1 cellular context compared by ENCODE assay signal in genomic region chr18:35580748-35581534, GRCh38.
TF ChIP-seq lines count a peak whose summit lies in the region.

No MANE protein-coding gene starts in this region.

TF ChIP-seq in HepG2, 621 proteins besides CTCF, POLR2A, EP300 and RAD21 (continued from another document and continues in another):
- no peak for TF ChIP-seq DZIP1 (CRISPR knock-in tag; IDR thresholded peaks at IDR 0.05)
- TF ChIP-seq ARNTL (CRISPR knock-in tag; IDR thresholded peaks at IDR 0.05): no peak
- no peak for TF ChIP-seq ZNF143 (CRISPR knock-in tag; IDR thresholded peaks at IDR 0.05)
- no peak for TF ChIP-seq ADNP (CRISPR knock-in tag; IDR thresholded peaks at IDR 0.05)
- no peak for TF ChIP-seq ARNT2 (CRISPR knock-in tag; IDR thresholded peaks at IDR 0.05; ENCODE audit: low read depth)
- TF ChIP-seq ZNF354B (CRISPR knock-in tag; IDR thresholded peaks at IDR 0.05): no peak
- no peak for TF ChIP-seq ZNF350 (CRISPR knock-in tag; IDR thresholded peaks at IDR 0.05; ENCODE audit: borderline replicate concordance, low read depth)
- TF ChIP-seq ZSCAN21 (CRISPR knock-in tag; IDR thresholded peaks at IDR 0.05; ENCODE audit: borderline replicate concordance): peak; percentile 45; the same call in 1 of the 2 replicates
- no peak for TF ChIP-seq AHDC1 (CRISPR knock-in tag; IDR thresholded peaks at IDR 0.05; ENCODE audit: borderline replicate concordance)
- TF ChIP-seq ASH2L (IDR thresholded peaks at IDR 0.05; ENCODE audit: insufficient read length, low read depth, low read length): peak; percentile 40
- no peak for TF ChIP-seq HNF1B (CRISPR knock-in tag; IDR thresholded peaks at IDR 0.05)
- no peak for TF ChIP-seq SNAPC5 (CRISPR knock-in tag; IDR thresholded peaks at IDR 0.05; ENCODE audit: borderline replicate concordance)
- TF ChIP-seq, protein P1, sequence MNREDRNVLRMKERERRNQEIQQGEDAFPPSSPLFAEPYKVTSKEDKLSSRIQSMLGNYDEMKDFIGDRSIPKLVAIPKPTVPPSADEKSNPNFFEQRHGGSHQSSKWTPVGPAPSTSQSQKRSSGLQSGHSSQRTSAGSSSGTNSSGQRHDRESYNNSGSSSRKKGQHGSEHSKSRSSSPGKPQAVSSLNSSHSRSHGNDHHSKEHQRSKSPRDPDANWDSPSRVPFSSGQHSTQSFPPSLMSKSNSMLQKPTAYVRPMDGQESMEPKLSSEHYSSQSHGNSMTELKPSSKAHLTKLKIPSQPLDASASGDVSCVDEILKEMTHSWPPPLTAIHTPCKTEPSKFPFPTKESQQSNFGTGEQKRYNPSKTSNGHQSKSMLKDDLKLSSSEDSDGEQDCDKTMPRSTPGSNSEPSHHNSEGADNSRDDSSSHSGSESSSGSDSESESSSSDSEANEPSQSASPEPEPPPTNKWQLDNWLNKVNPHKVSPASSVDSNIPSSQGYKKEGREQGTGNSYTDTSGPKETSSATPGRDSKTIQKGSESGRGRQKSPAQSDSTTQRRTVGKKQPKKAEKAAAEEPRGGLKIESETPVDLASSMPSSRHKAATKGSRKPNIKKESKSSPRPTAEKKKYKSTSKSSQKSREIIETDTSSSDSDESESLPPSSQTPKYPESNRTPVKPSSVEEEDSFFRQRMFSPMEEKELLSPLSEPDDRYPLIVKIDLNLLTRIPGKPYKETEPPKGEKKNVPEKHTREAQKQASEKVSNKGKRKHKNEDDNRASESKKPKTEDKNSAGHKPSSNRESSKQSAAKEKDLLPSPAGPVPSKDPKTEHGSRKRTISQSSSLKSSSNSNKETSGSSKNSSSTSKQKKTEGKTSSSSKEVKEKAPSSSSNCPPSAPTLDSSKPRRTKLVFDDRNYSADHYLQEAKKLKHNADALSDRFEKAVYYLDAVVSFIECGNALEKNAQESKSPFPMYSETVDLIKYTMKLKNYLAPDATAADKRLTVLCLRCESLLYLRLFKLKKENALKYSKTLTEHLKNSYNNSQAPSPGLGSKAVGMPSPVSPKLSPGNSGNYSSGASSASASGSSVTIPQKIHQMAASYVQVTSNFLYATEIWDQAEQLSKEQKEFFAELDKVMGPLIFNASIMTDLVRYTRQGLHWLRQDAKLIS (CRISPR knock-in tag; IDR thresholded peaks at IDR 0.05): no peak
- TF ChIP-seq ZNF678 (CRISPR knock-in tag; IDR thresholded peaks at IDR 0.05): peak; percentile 34; the same call in 1 of the 2 replicates
- TF ChIP-seq CHD4 (IDR thresholded peaks at IDR 0.05; ENCODE audit: borderline replicate concordance, low read length): no peak
- TF ChIP-seq ZNF558 (CRISPR knock-in tag; IDR thresholded peaks at IDR 0.05; ENCODE audit: borderline replicate concordance): no peak; the same call in 1 of the 2 replicates
- TF ChIP-seq, protein P2, sequence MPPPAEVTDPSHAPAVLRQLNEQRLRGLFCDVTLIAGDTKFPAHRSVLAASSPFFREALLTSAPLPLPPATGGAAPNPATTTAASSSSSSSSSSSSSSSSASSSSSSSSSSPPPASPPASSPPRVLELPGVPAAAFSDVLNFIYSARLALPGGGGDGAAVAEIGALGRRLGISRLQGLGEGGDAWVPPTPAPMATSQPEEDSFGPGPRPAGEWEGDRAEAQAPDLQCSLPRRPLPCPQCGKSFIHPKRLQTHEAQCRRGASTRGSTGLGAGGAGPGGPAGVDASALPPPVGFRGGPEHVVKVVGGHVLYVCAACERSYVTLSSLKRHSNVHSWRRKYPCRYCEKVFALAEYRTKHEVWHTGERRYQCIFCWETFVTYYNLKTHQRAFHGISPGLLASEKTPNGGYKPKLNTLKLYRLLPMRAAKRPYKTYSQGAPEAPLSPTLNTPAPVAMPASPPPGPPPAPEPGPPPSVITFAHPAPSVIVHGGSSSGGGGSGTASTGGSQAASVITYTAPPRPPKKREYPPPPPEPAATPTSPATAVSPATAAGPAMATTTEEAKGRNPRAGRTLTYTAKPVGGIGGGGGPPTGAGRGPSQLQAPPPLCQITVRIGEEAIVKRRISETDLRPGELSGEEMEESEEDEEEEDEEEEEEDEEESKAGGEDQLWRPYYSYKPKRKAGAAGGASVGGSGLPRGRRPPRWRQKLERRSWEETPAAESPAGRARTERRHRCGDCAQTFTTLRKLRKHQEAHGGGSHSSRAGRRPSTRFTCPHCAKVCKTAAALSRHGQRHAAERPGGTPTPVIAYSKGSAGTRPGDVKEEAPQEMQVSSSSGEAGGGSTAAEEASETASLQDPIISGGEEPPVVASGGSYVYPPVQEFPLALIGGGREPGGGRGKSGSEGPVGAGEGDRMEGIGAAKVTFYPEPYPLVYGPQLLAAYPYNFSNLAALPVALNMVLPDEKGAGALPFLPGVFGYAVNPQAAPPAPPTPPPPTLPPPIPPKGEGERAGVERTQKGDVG (CRISPR knock-in tag; IDR thresholded peaks at IDR 0.05; ENCODE audit: borderline replicate concordance): no peak
- TF ChIP-seq ATF7-NPFF (CRISPR knock-in tag; IDR thresholded peaks at IDR 0.05; ENCODE audit: low read depth): 0 out of 2 replicates have a peak, but pooled peaks have one; percentile 29
- no peak for TF ChIP-seq ISX (CRISPR knock-in tag; conservative IDR thresholded peaks at IDR 0.05)
- TF ChIP-seq, protein P3, sequence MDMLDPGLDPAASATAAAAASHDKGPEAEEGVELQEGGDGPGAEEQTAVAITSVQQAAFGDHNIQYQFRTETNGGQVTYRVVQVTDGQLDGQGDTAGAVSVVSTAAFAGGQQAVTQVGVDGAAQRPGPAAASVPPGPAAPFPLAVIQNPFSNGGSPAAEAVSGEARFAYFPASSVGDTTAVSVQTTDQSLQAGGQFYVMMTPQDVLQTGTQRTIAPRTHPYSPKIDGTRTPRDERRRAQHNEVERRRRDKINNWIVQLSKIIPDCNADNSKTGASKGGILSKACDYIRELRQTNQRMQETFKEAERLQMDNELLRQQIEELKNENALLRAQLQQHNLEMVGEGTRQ (IDR thresholded peaks at IDR 0.05; ENCODE audit: low read depth, low read length): no peak
- TF ChIP-seq, protein P3 (CRISPR knock-in tag; IDR thresholded peaks at IDR 0.05; ENCODE audit: borderline replicate concordance): no peak
- TF ChIP-seq SP2 (CRISPR knock-in tag; IDR thresholded peaks at IDR 0.05): no peak
- TF ChIP-seq SMARCE1 (IDR thresholded peaks at IDR 0.05; ENCODE audit: borderline replicate concordance): no peak
- no peak for TF ChIP-seq LCORL (IDR thresholded peaks at IDR 0.05)
- TF ChIP-seq LCORL (CRISPR knock-in tag; IDR thresholded peaks at IDR 0.05): no peak
- no peak for TF ChIP-seq ZNF788 (CRISPR knock-in tag; IDR thresholded peaks at IDR 0.05; ENCODE audit: borderline replicate concordance)
- no peak for TF ChIP-seq TBP (CRISPR knock-in tag; IDR thresholded peaks at IDR 0.05)
- TF ChIP-seq ZNF569 (CRISPR knock-in tag; IDR thresholded peaks at IDR 0.05; ENCODE audit: borderline replicate concordance): no peak
- no peak for TF ChIP-seq ZNF782 (CRISPR knock-in tag; IDR thresholded peaks at IDR 0.05; ENCODE audit: borderline replicate concordance)
- TF ChIP-seq UBTF (CRISPR knock-in tag; IDR thresholded peaks at IDR 0.05): peak; percentile 84; the same call in 1 of the 2 replicates
- TF ChIP-seq ZNF619 (CRISPR knock-in tag; IDR thresholded peaks at IDR 0.05): no peak
- TF ChIP-seq ZNF432 (CRISPR knock-in tag; IDR thresholded peaks at IDR 0.05; ENCODE audit: borderline replicate concordance): no peak
- TF ChIP-seq, protein P4, sequence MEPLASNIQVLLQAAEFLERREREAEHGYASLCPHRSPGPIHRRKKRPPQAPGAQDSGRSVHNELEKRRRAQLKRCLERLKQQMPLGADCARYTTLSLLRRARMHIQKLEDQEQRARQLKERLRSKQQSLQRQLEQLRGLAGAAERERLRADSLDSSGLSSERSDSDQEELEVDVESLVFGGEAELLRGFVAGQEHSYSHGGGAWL (CRISPR knock-in tag; IDR thresholded peaks at IDR 0.05): peak; percentile 57; the same call in 1 of the 2 replicates
- TF ChIP-seq SSRP1 (CRISPR knock-in tag; IDR thresholded peaks at IDR 0.05): no peak
- TF ChIP-seq CENPX (CRISPR knock-in tag; IDR thresholded peaks at IDR 0.05): no peak
- TF ChIP-seq ZNF616 (CRISPR knock-in tag; IDR thresholded peaks at IDR 0.05; ENCODE audit: low read depth): 0 out of 2 replicates have a peak, but pooled peaks have one; percentile 43
- no peak for TF ChIP-seq ZNF431 (CRISPR knock-in tag; IDR thresholded peaks at IDR 0.05; ENCODE audit: borderline replicate concordance, low read depth)
